21 cellular contexts compared by ENCODE assay signal in the genomic region with DNA sequence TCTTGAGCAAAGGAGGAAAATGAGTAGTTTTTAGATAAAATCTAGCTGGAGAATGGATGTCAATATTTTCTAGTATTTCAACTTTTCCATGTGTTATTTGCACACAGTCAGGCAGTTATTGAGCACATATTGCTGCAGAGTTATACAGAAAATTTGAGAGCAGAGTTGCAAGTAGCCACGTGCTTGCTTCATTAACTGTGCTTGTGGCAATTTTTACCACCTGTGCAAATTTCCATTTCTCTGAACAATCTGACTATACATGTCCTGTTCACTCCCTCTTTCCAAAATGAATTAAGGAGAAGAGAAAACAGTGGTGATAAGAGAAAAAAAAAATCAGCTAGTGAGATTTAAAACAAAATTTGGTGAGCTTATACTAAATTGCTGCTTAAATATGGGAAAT.
DNase-seq lines count a peak whose midpoint lies in the region; ATAC-seq and TF ChIP-seq lines count a peak whose summit lies in the region.
"Had no signal": no experiment of that assay in that cellular context is flagged by ENCODE, and none has a peak within 500 bp of the region (broad histone marks: within the 10 kb centered on the region; RNA-seq: fewer than 3 reads in every experiment).

No MANE protein-coding gene starts in this region.

- H3K79me2 ChIP-seq in DOHH2 (ENCODE audit: control insufficient read depth, low read length) = peaks cover 42% of the 10 kb centered on the region
- peaks cover 26% of the 10 kb centered on the region; the same call in 1 of the 2 replicates for H3K79me2 ChIP-seq in OCI-LY7 (ENCODE audit: insufficient read depth, low read depth, low read length)
- H3K79me2 ChIP-seq in smooth muscle cell (ENCODE audit: low read depth) = peaks cover 12% of the 10 kb centered on the region
- H3K79me2 ChIP-seq in PC-3 (ENCODE audit: low read length) = no peaks in the 10 kb centered on the region

- TF ChIP-seq CTCF in DOHH2 (IDR thresholded peaks at IDR 0.05; ENCODE audit: low read depth, low read length, poor library complexity, severe bottlenecking) (no peak), IMR-90 (conservative IDR thresholded peaks at IDR 0.05; ENCODE audit: low read depth, low read length) (no peak), OCI-LY7 (conservative IDR thresholded peaks at IDR 0.05; ENCODE audit: low read length) (no peak), smooth muscle cell (IDR thresholded peaks at IDR 0.05; ENCODE audit: borderline replicate concordance, insufficient read depth, poor library complexity, severe bottlenecking) (no peak), A673 (conservative IDR thresholded peaks at IDR 0.05; ENCODE audit: low read depth, low read length) (no peak), PC-3 (conservative IDR thresholded peaks at IDR 0.05; ENCODE audit: low read depth, low read length) (no peak)

- 100% methylated on average over 1 of the region's 1 CpG; no CpG with 5 or more reads in 1 of the 2 experiments for WGBS in IMR-90 (ENCODE audit: extremely low coverage in 2 of 2, insufficient read length in 1 of 2), 2 experiments
- 92% methylated on average over 1 of the region's 1 CpG for WGBS in smooth muscle cell (ENCODE audit: low lambda C conversion rate)

- H3K4ac ChIP-seq in IMR-90 (ENCODE audit: low read depth, low read length) = no peak overlapping the region

- no peak overlapping the region for H2BK20ac ChIP-seq in IMR-90 (ENCODE audit: low read depth, low read length)

- H3F3A ChIP-seq in DOHH2 (ENCODE audit: control insufficient read depth, insufficient read depth) (peaks cover 24% of the 10 kb centered on the region), smooth muscle cell (ENCODE audit: low read depth) (peaks cover 7% of the 10 kb centered on the region), PC-3 (ENCODE audit: low read length, unreplicated experiment) (no peaks in the 10 kb centered on the region)

- no peak overlapping the region for H3K14ac ChIP-seq in IMR-90 (replicated peaks; ENCODE audit: low read depth, low read length)

- H2BK15ac ChIP-seq in IMR-90 (ENCODE audit: low read depth, low read length) = no peak overlapping the region

- no TSS peak for BruUV-seq in IMR-90 (replicated peaks; lab: Mats Ljungman, UMichigan)
- BruUV-seq in OCI-LY7 (replicated peaks; lab: Mats Ljungman, UMichigan) = no TSS peak
- BruUV-seq in A673 (replicated peaks; lab: Mats Ljungman, UMichigan) = no TSS peak
- no TSS peak for BruUV-seq in PC-3 (replicated peaks; lab: Mats Ljungman, UMichigan)

- H2BK5ac ChIP-seq in IMR-90 (ENCODE audit: low read depth, low read length, poor library complexity, severe bottlenecking) = peak overlapping the region; percentile 47

- no peak overlapping the region for H4K5ac ChIP-seq in IMR-90 (ENCODE audit: low read depth, low read length)

- POLR2A ChIA-PET in IMR-90 (lab: Charles Lee; ENCODE audit: unreplicated experiment) (no interaction called here), OCI-LY7 (lab: Charles Lee) (interaction anchor here (0.5 to 1.9 kb wide), 12 partner anchors 9 to 819 kb away, joined by 3 to 9 read pairs (median 3); no protein-coding TSS in a partner anchor), A673 (lab: Charles Lee; ENCODE audit: low non-redundant PET) (no interaction called here), PC-3 (lab: Charles Lee; ENCODE audit: unreplicated experiment) (interaction anchor here (0.7 kb wide), 1 partner anchor 12 kb away, joined by 3 read pairs; no protein-coding TSS in a partner anchor)

- H2AFZ ChIP-seq in IMR-90 (replicated peaks; ENCODE audit: low read length, poor library complexity) (no peak overlapping the region), OCI-LY7 (ENCODE audit: low read length) (peak overlapping the region; percentile 42; the same call in 1 of the 2 replicates), smooth muscle cell (ENCODE audit: low read depth) (no peak overlapping the region), PC-3 (ENCODE audit: low read length) (no peak overlapping the region)

- TF ChIP-seq RAD21 in IMR-90 (IDR thresholded peaks at IDR 0.05; ENCODE audit: low read length) = no peak

- H2AK9ac ChIP-seq in IMR-90 (replicated peaks; ENCODE audit: low read depth, low read length, poor library complexity) = no peak overlapping the region

- ATAC-seq in IMR-90 (ENCODE audit: low read depth) = no peak
- no peak for ATAC-seq in HG03457 (IDR thresholded peaks at IDR 0.05; ENCODE audit: unreplicated experiment)
- ATAC-seq in PC-3 = no peak
- ATAC-seq: K562 had no signal

- intact Hi-C loops in IMR-90 (cut with micrococcal nuclease) (no loop called here), OCI-LY7 (cut with micrococcal nuclease; ENCODE audit: unreplicated experiment) (no loop called here), A673 (cut with micrococcal nuclease; ENCODE audit: unreplicated experiment) (no loop called here), PC-3 (cut with micrococcal nuclease) (no loop called here)

- no peaks in the 10 kb centered on the region for H3K27me3 ChIP-seq in DOHH2 (ENCODE audit: control insufficient read depth, low read length)
- H3K27me3 ChIP-seq in IMR-90 (ENCODE audit: control insufficient read depth, insufficient read depth, low read length) = no peaks in the 10 kb centered on the region
- H3K27me3 ChIP-seq in smooth muscle cell (ENCODE audit: low read depth) = no peaks in the 10 kb centered on the region
- peaks cover 76% of the 10 kb centered on the region for H3K27me3 ChIP-seq in A673 (replicated peaks; ENCODE audit: insufficient read depth, low read depth, low read length, poor library complexity)
- no peaks in the 10 kb centered on the region for H3K27me3 ChIP-seq in PC-3 (ENCODE audit: low read length)

- H3K4me2 ChIP-seq in DOHH2 (ENCODE audit: low read length) = peak overlapping the region; percentile 77
- H3K4me2 ChIP-seq in IMR-90 (ENCODE audit: low read depth, low read length) = no peak overlapping the region
- peak overlapping the region; percentile 87 for H3K4me2 ChIP-seq in OCI-LY7 (ENCODE audit: low read length)
- peak overlapping the region; percentile 28 for H3K4me2 ChIP-seq in smooth muscle cell
- H3K4me2 ChIP-seq in PC-3 (ENCODE audit: low read length) = no peak overlapping the region

- no peak overlapping the region for H3K9ac ChIP-seq in IMR-90 (ENCODE audit: low read depth, low read length)
- H3K9ac ChIP-seq in smooth muscle cell (ENCODE audit: low read depth) = no peak overlapping the region
- no peak overlapping the region for H3K9ac ChIP-seq in PC-3 (ENCODE audit: low read length)

- H3K18ac ChIP-seq in IMR-90 (ENCODE audit: low read depth, low read length) = no peak overlapping the region

- H3K9me2 ChIP-seq in DOHH2 (replicated peaks; ENCODE audit: control insufficient read depth, low read length) (no peaks in the 10 kb centered on the region), OCI-LY7 (ENCODE audit: insufficient read depth, low read length) (no peaks in the 10 kb centered on the region), PC-3 (replicated peaks; ENCODE audit: low read length) (no peaks in the 10 kb centered on the region)

- H3K27ac ChIP-seq in DOHH2 (ENCODE audit: low read depth, low read length) (peak overlapping the region; percentile 62), IMR-90 (ENCODE audit: insufficient read depth, low read length) (no peak overlapping the region), OCI-LY7 (ENCODE audit: low read depth, low read length, poor library complexity, severe bottlenecking) (peak overlapping the region; percentile 21), smooth muscle cell (ENCODE audit: low read depth) (no peak overlapping the region), A673 (ENCODE audit: low read depth, low read length, poor library complexity, severe bottlenecking) (no peak overlapping the region), PC-3 (ENCODE audit: low read length) (no peak overlapping the region)
- H3K27ac ChIP-seq: SK-N-MC had no signal

- H3K23ac ChIP-seq in IMR-90 (ENCODE audit: low read depth, low read length) = no peak overlapping the region

- H4K91ac ChIP-seq in IMR-90 (ENCODE audit: insufficient read depth, low read depth, low read length) = no peak overlapping the region

- H2BK120ac ChIP-seq in IMR-90 (ENCODE audit: low read depth, low read length) = no peak overlapping the region; the same call in 1 of the 2 replicates

- H3K4me1 ChIP-seq in DOHH2 (ENCODE audit: control insufficient read depth, low read length) (peaks cover 70% of the 10 kb centered on the region), IMR-90 (ENCODE audit: control insufficient read depth, insufficient read depth, low read length) (peaks cover 11% of the 10 kb centered on the region), OCI-LY7 (ENCODE audit: insufficient read depth, low read length, poor library complexity, severe bottlenecking) (peaks cover 61% of the 10 kb centered on the region), smooth muscle cell (ENCODE audit: low read depth) (peaks cover 34% of the 10 kb centered on the region), A673 (ENCODE audit: insufficient read depth, low read length, poor library complexity, severe bottlenecking) (peaks cover 3% of the 10 kb centered on the region), PC-3 (ENCODE audit: insufficient read depth, low read length) (peaks cover 43% of the 10 kb centered on the region)

- H3K9me3 ChIP-seq in DOHH2 (ENCODE audit: control insufficient read depth, insufficient read depth, low read length) = no peaks in the 10 kb centered on the region
- no peaks in the 10 kb centered on the region for H3K9me3 ChIP-seq in IMR-90 (ENCODE audit: control insufficient read depth, insufficient read depth, low read length)
- peaks cover 4% of the 10 kb centered on the region; the same call in 1 of the 2 replicates for H3K9me3 ChIP-seq in OCI-LY7 (ENCODE audit: low read length)
- H3K9me3 ChIP-seq in smooth muscle cell (replicated peaks; ENCODE audit: low read depth) = no peaks in the 10 kb centered on the region
- H3K9me3 ChIP-seq in A673 (ENCODE audit: low read depth, low read length, poor library complexity, severe bottlenecking) = no peaks in the 10 kb centered on the region
- no peaks in the 10 kb centered on the region for H3K9me3 ChIP-seq in PC-3 (ENCODE audit: low read length)

- CTCF ChIA-PET in IMR-90 (lab: Yijun Ruan, JAX) = interaction anchor here (0.7 to 3.3 kb wide), 5 partner anchors 12 to 757 kb away, joined by 3 to 11 read pairs (median 3); no protein-coding TSS in a partner anchor
- CTCF ChIA-PET in OCI-LY7 (lab: Charles Lee; ENCODE audit: unreplicated experiment) = no interaction called here
- CTCF ChIA-PET in A673 (lab: Charles Lee) = no interaction called here
- CTCF ChIA-PET in PC-3 (lab: Charles Lee) = interaction anchor here (0.5 kb wide), 1 partner anchor 183 kb away, joined by 4 read pairs; no protein-coding TSS in a partner anchor

- in situ Hi-C loops in IMR-90 (cut with MboI; ENCODE audit: low sequenced_read_pairs) = no loop called here

- no peak overlapping the region for H2AK5ac ChIP-seq in IMR-90 (ENCODE audit: low read depth, low read length)

- dilution Hi-C loops in IMR-90 (cut with HindIII; ENCODE audit: low sequenced_read_pairs, unreplicated experiment) = no loop called here

- peak overlapping the region; percentile 56 for H3K4me3 ChIP-seq in DOHH2 (ENCODE audit: low read length)
- no peak overlapping the region for H3K4me3 ChIP-seq in IMR-90 (ENCODE audit: insufficient read depth, low read depth, low read length)
- peak overlapping the region; percentile 19 for H3K4me3 ChIP-seq in OCI-LY7 (ENCODE audit: low read depth, low read length, poor library complexity, severe bottlenecking)
- no peak overlapping the region for H3K4me3 ChIP-seq in smooth muscle cell
- no peak overlapping the region for H3K4me3 ChIP-seq in A673 (ENCODE audit: low read depth, low read length, poor library complexity, severe bottlenecking)
- no peak overlapping the region for H3K4me3 ChIP-seq in PC-3 (ENCODE audit: low read length)
- H3K4me3 ChIP-seq: K562, SK-N-MC had no signal

- peaks cover 20 to 49% of the 10 kb centered on the region in 2 experiments for H3K79me1 ChIP-seq in IMR-90 (ENCODE audit: low read depth in 1 of 2, low read length in 2 of 2)

- no peak for DNase-seq in IMR-90
- DNase-seq in OCI-LY7 (ENCODE audit: low spot score) = no peak
- no peak for DNase-seq in smooth muscle cell (lab: John Stamatoyannopoulos, UW; ENCODE audit: unreplicated experiment)
- no peak for DNase-seq in A673 (ENCODE audit: low spot score)
- DNase-seq in PC-3 = no peak
- DNase-seq: Calu3; CD8-positive, alpha-beta memory T cell; DMS153; GDM1; NCI-H1092 treated with DMSO at 0.1 percent for 48 hours; NCI-H1436 treated with DMSO at 0.1 percent for 48 hours; NCI-H1930; NCI-H2227 treated with DMSO at 0.1 percent for 48 hours; NCI-H510A; NCI-H774; NK-92 treated with Interleukin-12 subunit alpha and Interleukin-12 subunit beta, amount 100 ng/mL, for 24 hours; Right ventricle myocardium superior had no signal

- TF ChIP-seq POLR2A in IMR-90 (IDR thresholded peaks at IDR 0.05; ENCODE audit: low read depth, low read length) = no peak

- H3K36me3 ChIP-seq in DOHH2 (ENCODE audit: control insufficient read depth, low read length) (peaks cover 12% of the 10 kb centered on the region), IMR-90 (ENCODE audit: control insufficient read depth, insufficient read depth, low read length) (no peaks in the 10 kb centered on the region), OCI-LY7 (ENCODE audit: insufficient read depth, low read length) (peaks cover 6% of the 10 kb centered on the region; the same call in 1 of the 2 replicates), smooth muscle cell (ENCODE audit: low read depth) (no peaks in the 10 kb centered on the region), A673 (ENCODE audit: insufficient read depth, low read length, poor library complexity, severe bottlenecking) (no peaks in the 10 kb centered on the region), PC-3 (ENCODE audit: low read depth, low read length) (peaks cover 5% of the 10 kb centered on the region; the same call in 1 of the 2 replicates)

- no peak overlapping the region; a peak in 1 of 4 replicates for H4K8ac ChIP-seq in IMR-90 (ENCODE audit: low read depth in 2 of 2, low read length in 2 of 2)

- H4K20me1 ChIP-seq in DOHH2 (ENCODE audit: control insufficient read depth, insufficient read depth, low read depth, low read length) (no peaks in the 10 kb centered on the region), IMR-90 (ENCODE audit: insufficient read depth, low read length) (peaks cover 15% of the 10 kb centered on the region; the same call in 1 of the 2 replicates), OCI-LY7 (ENCODE audit: insufficient read depth, low read length) (no peaks in the 10 kb centered on the region), smooth muscle cell (ENCODE audit: low read depth) (no peaks in the 10 kb centered on the region), PC-3 (ENCODE audit: low read length) (no peaks in the 10 kb centered on the region)

- H3K56ac ChIP-seq in IMR-90 (ENCODE audit: extremely low read depth, insufficient read depth, low read length) = no peak overlapping the region

- peaks cover 10% of the 10 kb centered on the region for H3K9me1 ChIP-seq in IMR-90 (ENCODE audit: insufficient read depth, low read length)

Comparison
In these comparisons a context has a peak if more than half of its experiments do, and no peak if none do; other contexts are left out.
1. H3K27ac ChIP-seq: peak in DOHH2 (single experiment) and OCI-LY7 (single experiment); none in IMR-90 (single experiment), smooth muscle cell (single experiment), A673 (single experiment) and PC-3 (single experiment).
2. H3K4me2 ChIP-seq: peak in DOHH2 (single experiment), OCI-LY7 (single experiment) and smooth muscle cell (single experiment); none in IMR-90 (single experiment) and PC-3 (single experiment).
3. H3K4me3 ChIP-seq: peak in DOHH2 (single experiment) and OCI-LY7 (single experiment); none in IMR-90 (single experiment), smooth muscle cell (single experiment), A673 (single experiment) and PC-3 (single experiment).
4. CTCF ChIA-PET loops: an anchor here in IMR-90 (0.7 to 3.3 kb wide) and PC-3 (0.5 kb wide); none called in OCI-LY7 and A673.
5. POLR2A ChIA-PET loops: an anchor here in OCI-LY7 (0.5 to 1.9 kb wide) and PC-3 (0.7 kb wide); none called in IMR-90 and A673.